ENCODE assay signal across 23 cellular contexts in the genomic region with DNA sequence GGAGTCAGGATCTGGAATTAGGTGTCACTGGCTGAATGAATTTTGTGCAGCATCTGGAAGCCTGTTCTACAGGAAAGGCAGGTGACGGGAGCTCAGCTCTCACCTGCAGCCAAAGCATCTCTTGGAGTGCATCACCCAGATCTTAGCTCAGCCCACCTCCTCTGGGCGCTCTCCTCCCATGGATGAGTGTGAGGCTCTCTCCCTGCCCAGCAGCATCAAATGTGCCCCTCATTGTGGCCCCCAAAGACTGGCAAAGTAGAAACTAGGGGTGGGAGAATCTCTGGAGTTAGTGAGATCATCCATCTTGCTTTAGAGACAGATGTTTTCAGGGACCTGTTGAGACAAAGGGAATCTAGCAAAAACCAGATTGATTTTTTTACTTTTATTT.
"Had no signal": no experiment of that assay in that cellular context is flagged by ENCODE, and none has a peak within 500 bp of the region (broad histone marks: within the 10 kb centered on the region; RNA-seq: fewer than 3 reads in every experiment).

No MANE protein-coding gene starts in this region.

- H3K4me3 Mint-ChIP-seq: activated CD8-positive, alpha-beta T cell treated with anti-CD3 and anti-CD28 coated beads, Interleukin-2, amount 10 ng/mL, durations not matched to agents 7 days and 5 days; activated naive CD4-positive, alpha-beta T cell treated with anti-CD3 and anti-CD28 coated beads, Interleukin-2, amount 50 U/mL, for 24 hours; central memory CD8-positive, alpha-beta T cell; effector memory CD8-positive, alpha-beta T cell; naive thymus-derived CD4-positive, alpha-beta T cell; neural crest cell; stimulated activated naive B cell treated with anti-CD40 and anti-IgM and Interleukin-4, amounts not matched to agents 10 μg/mL and 1 μg/mL and 100 μg/mL, for 72 hours; T-cell; T-helper 2 cell treated with Interferon-gamma antibody and Interleukin-4, amounts not matched to agents 5 μg/mL and 100 μg/mL, for 36 hours had no signal

- H3K36me3 ChIP-seq: ascending aorta, colonic mucosa, heart right ventricle, thoracic aorta had no signal

- H3K27ac ChIP-seq: colonic mucosa had no signal

- FAIRE-seq: keratinocyte had no signal

- H3K4me3 ChIP-seq: ascending aorta, colonic mucosa, dorsolateral prefrontal cortex, heart right ventricle, lower lobe of right lung, thoracic aorta had no signal

- H3K4me1 ChIP-seq: colonic mucosa had no signal

- ATAC-seq: activated CD8-positive, alpha-beta T cell treated with anti-CD3 and anti-CD28 coated beads, Interleukin-2, amount 10 ng/mL, durations not matched to agents 7 days and 5 days; effector memory CD8-positive, alpha-beta T cell; heart right ventricle; lower lobe of right lung; naive thymus-derived CD4-positive, alpha-beta T cell; stimulated activated naive B cell treated with anti-CD40 and anti-IgM and Interleukin-4, amounts not matched to agents 10 μg/mL and 1 μg/mL and 100 μg/mL, for 72 hours; T-cell had no signal

- H3K4me1 Mint-ChIP-seq: activated naive CD4-positive, alpha-beta T cell treated with anti-CD3 and anti-CD28 coated beads, Interleukin-2, amount 50 U/mL, for 24 hours; central memory CD8-positive, alpha-beta T cell; naive thymus-derived CD4-positive, alpha-beta T cell; neural crest cell; stimulated activated naive B cell treated with anti-CD40 and anti-IgM and Interleukin-4, amounts not matched to agents 10 μg/mL and 1 μg/mL and 100 μg/mL, for 72 hours; T-cell had no signal

- H3K27ac Mint-ChIP-seq: activated CD8-positive, alpha-beta T cell treated with anti-CD3 and anti-CD28 coated beads, Interleukin-2, amount 10 ng/mL, durations not matched to agents 7 days and 5 days; activated naive CD4-positive, alpha-beta T cell treated with anti-CD3 and anti-CD28 coated beads, Interleukin-2, amount 50 U/mL, for 24 hours; effector memory CD8-positive, alpha-beta T cell; naive thymus-derived CD4-positive, alpha-beta T cell; stimulated activated naive B cell treated with anti-CD40 and anti-IgM and Interleukin-4, amounts not matched to agents 10 μg/mL and 1 μg/mL and 100 μg/mL, for 72 hours; T-cell; T-helper 2 cell treated with Interferon-gamma antibody and Interleukin-4, amounts not matched to agents 5 μg/mL and 100 μg/mL, for 36 hours had no signal

- H3K27me3 Mint-ChIP-seq: activated naive CD4-positive, alpha-beta T cell treated with anti-CD3 and anti-CD28 coated beads, Interleukin-2, amount 50 U/mL, for 24 hours; stimulated activated naive B cell treated with anti-CD40 and anti-IgM and Interleukin-4, amounts not matched to agents 10 μg/mL and 1 μg/mL and 100 μg/mL, for 72 hours had no signal

- H3K9me3 ChIP-seq: ascending aorta, colonic mucosa, heart right ventricle, lower lobe of right lung, thoracic aorta had no signal

- H3K9me3 Mint-ChIP-seq: activated naive CD4-positive, alpha-beta T cell treated with anti-CD3 and anti-CD28 coated beads, Interleukin-2, amount 50 U/mL, for 24 hours; central memory CD8-positive, alpha-beta T cell; effector memory CD8-positive, alpha-beta T cell; naive thymus-derived CD4-positive, alpha-beta T cell; neural crest cell; stimulated activated naive B cell treated with anti-CD40 and anti-IgM and Interleukin-4, amounts not matched to agents 10 μg/mL and 1 μg/mL and 100 μg/mL, for 72 hours; T-cell; T-helper 2 cell treated with Interferon-gamma antibody and Interleukin-4, amounts not matched to agents 5 μg/mL and 100 μg/mL, for 36 hours had no signal

- DNase-seq: activated CD4-positive, alpha-beta T cell treated with anti-CD3 and anti-CD28 coated beads for 1 hour; activated CD4-positive, alpha-beta T cell treated with anti-CD3 and anti-CD28 coated beads, Interleukin-2, amount 50 U/mL, for 1 hour; activated CD8-positive, alpha-beta T cell treated with anti-CD3 and anti-CD28 coated beads, Interleukin-2, amount 10 ng/mL, durations not matched to agents 7 days and 5 days; activated gamma-delta T cell treated with Interleukin-2 at 50 U/mL for 16 hours; activated T-cell treated with anti-CD3 and anti-CD28 coated beads, Interleukin-2, amount 50 U/mL, for 1 hour; colonic mucosa; dorsolateral prefrontal cortex; effector memory CD8-positive, alpha-beta T cell; heart right ventricle; lower lobe of right lung; mesendoderm; naive thymus-derived CD4-positive, alpha-beta T cell; stimulated activated CD4-positive, alpha-beta T cell treated with anti-CD3 and anti-CD28 coated beads, Interleukin-2, amount 100 ng/mL, for 48 hours; stimulated activated CD8-positive, alpha-beta memory T cell treated with anti-CD3 and anti-CD28 coated beads, Interleukin-4, amount 100 ng/mL, for 48 hours; stimulated activated naive B cell treated with anti-CD40 and anti-IgM and Interleukin-4, amounts not matched to agents 10 μg/mL and 1 μg/mL and 100 μg/mL, for 72 hours; T-cell had no signal

- H3K27me3 ChIP-seq: ascending aorta, colonic mucosa, dorsolateral prefrontal cortex, heart right ventricle had no signal

- H3K36me3 Mint-ChIP-seq: activated naive CD4-positive, alpha-beta T cell treated with anti-CD3 and anti-CD28 coated beads, Interleukin-2, amount 50 U/mL, for 24 hours; naive thymus-derived CD4-positive, alpha-beta T cell; stimulated activated naive B cell treated with anti-CD40 and anti-IgM and Interleukin-4, amounts not matched to agents 10 μg/mL and 1 μg/mL and 100 μg/mL, for 72 hours; T-cell had no signal
